In the genomic region with DNA sequence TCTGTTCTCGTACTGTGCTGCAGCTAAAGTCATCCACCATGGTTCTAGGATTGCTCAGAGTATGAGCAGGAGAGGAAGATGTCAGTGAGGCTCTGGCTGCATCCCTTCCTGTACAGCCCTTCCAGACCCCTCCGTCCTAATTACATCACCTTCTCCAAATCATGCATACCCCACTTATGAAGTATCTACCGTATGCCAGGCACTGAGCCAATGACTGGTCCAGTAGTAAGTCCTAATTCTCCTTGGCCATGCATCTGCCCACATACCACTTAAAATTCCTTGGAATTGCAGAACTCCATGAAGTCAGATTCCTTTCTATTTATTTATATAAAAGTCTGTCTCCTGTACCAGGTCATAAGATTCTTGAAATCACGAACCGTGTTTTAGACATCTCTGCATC, we compare ENCODE assay signal across 16 cellular contexts.
DNase-seq lines count a peak whose midpoint lies in the region; TF ChIP-seq lines count a peak whose summit lies in the region.
"Had no signal": no experiment of that assay in that cellular context is flagged by ENCODE, and none has a peak within 500 bp of the region (broad histone marks: within the 10 kb centered on the region; RNA-seq: fewer than 3 reads in every experiment).

No MANE protein-coding gene starts in this region.

- 72 to 79% methylated on average over 5 of the region's 5 CpGs for WGBS in GM23248 (ENCODE audit: low coverage in 1 of 2, low lambda C conversion rate in 2 of 2, missing lambda C conversion rate in 2 of 2), 2 experiments
- 91 to 100% methylated on average over 2 to 5 of the region's 5 CpGs for WGBS in transverse colon (ENCODE audit: low coverage in 1 of 2), 2 donors

- H3K4me3 ChIP-seq in AG10803 (ENCODE audit: low read length) (no peak overlapping the region), GM23248 (no peak overlapping the region), fibroblast of the aortic adventitia (ENCODE audit: low read depth, low read length) (no peak overlapping the region), transverse colon (no peak overlapping the region)
- H3K4me3 ChIP-seq: BLaER1 treated with 17β-estradiol and CSF1 and Interleukin-3, amounts not matched to agents 10 nM and 100 nM; GM12878; GM23338 had no signal

- no peak for TF ChIP-seq POLR2A in transverse colon (IDR thresholded peaks at IDR 0.05)

- H3K9ac ChIP-seq in GM23248, result no peak overlapping the region
- H3K9ac ChIP-seq: BLaER1 treated with 17β-estradiol and CSF1 and Interleukin-3, amounts not matched to agents 10 nM and 100 nM; KMS-11 had no signal

- in situ Hi-C loops in GM23248 (cut with MboI) (no loop called here), transverse colon (cut with MboI; ENCODE audit: low pct_ligation_motif_present in 1 of 4, low pct_unique_long_range_greater_than_20kb in 1 of 4, low sequenced_read_pairs in 3 of 4) (no loop called here)

- peak; percentile 41 for DNase-seq in AG10803 (ENCODE audit: low read depth)
- DNase-seq in GM23248, result peak; percentile 8
- peak; percentile 16 for DNase-seq in NCI-H226
- DNase-seq in fibroblast of the aortic adventitia (ENCODE audit: low read depth), result peak; percentile 17
- DNase-seq in transverse colon, result no peak
- DNase-seq in hypothalamus (lab: John Stamatoyannopoulos, UW), result no peak
- no peak for DNase-seq in NCI-H345 treated with DMSO at 0.1 percent for 48 hours (lab: John Stamatoyannopoulos, UW; ENCODE audit: unreplicated experiment)
- DNase-seq: 8988T; Calu3; CD4-positive, CD25-positive, alpha-beta regulatory T cell; DMS79 treated with DMSO at 0.1 percent for 48 hours; H7 had no signal

- no peaks in the 10 kb centered on the region for H3K79me2 ChIP-seq in GM23248 (ENCODE audit: insufficient read depth)

- peaks cover 7% of the 10 kb centered on the region for H3K4me1 ChIP-seq in GM23248 (ENCODE audit: insufficient read depth)
- peaks cover 0 to 1% (median 0%) of the 10 kb centered on the region in 4 donors for H3K4me1 ChIP-seq in transverse colon

- H3K9me3 ChIP-seq in GM23248 (ENCODE audit: low read depth) (no peaks in the 10 kb centered on the region), transverse colon (no peaks in the 10 kb centered on the region)
- H3K9me3 ChIP-seq: BLaER1 treated with 17β-estradiol and CSF1 and Interleukin-3, amounts not matched to agents 10 nM and 100 nM had no signal

- H3F3A ChIP-seq in GM23248 (ENCODE audit: insufficient read depth), result no peaks in the 10 kb centered on the region

- intact Hi-C loops in transverse colon (cut with DNase I; ENCODE audit: low total_unique reads), result no loop called here

- H4K20me1 ChIP-seq in GM23248 (ENCODE audit: insufficient read depth), result no peaks in the 10 kb centered on the region
- H4K20me1 ChIP-seq: BLaER1 treated with 17β-estradiol and CSF1 and Interleukin-3, amounts not matched to agents 10 nM and 100 nM had no signal

- no peak for TF ChIP-seq EP300 in transverse colon (IDR thresholded peaks at IDR 0.05; ENCODE audit: low read depth)

- no peak overlapping the region for H2AFZ ChIP-seq in GM23248
- H2AFZ ChIP-seq: GM23338 had no signal

- H3K27ac ChIP-seq in GM23248 (no peak overlapping the region), transverse colon (no peak overlapping the region)
- H3K27ac ChIP-seq: BLaER1 treated with 17β-estradiol and CSF1 and Interleukin-3, amounts not matched to agents 10 nM and 100 nM; KMS-11 had no signal

- no peaks in the 10 kb centered on the region for H3K27me3 ChIP-seq in GM23248 (replicated peaks; ENCODE audit: insufficient read depth)
- no peaks in the 10 kb centered on the region for H3K27me3 ChIP-seq in transverse colon
- H3K27me3 ChIP-seq: BLaER1 treated with 17β-estradiol and CSF1 and Interleukin-3, amounts not matched to agents 10 nM and 100 nM had no signal

- TF ChIP-seq CTCF in AG10803 (conservative IDR thresholded peaks at IDR 0.05; ENCODE audit: low read length) (no peak), fibroblast of the aortic adventitia (IDR thresholded peaks at IDR 0.05; ENCODE audit: insufficient read depth, low read length) (no peak), transverse colon (IDR thresholded peaks at IDR 0.05) (no peak)

- H3K9me2 ChIP-seq in GM23248 (ENCODE audit: insufficient read depth), result no peaks in the 10 kb centered on the region

- no peaks in the 10 kb centered on the region for H3K36me3 ChIP-seq in GM23248 (ENCODE audit: low read depth)
- no peaks in the 10 kb centered on the region for H3K36me3 ChIP-seq in transverse colon
- H3K36me3 ChIP-seq: BLaER1 treated with 17β-estradiol and CSF1 and Interleukin-3, amounts not matched to agents 10 nM and 100 nM had no signal

- no peak overlapping the region for H3K4me2 ChIP-seq in GM23248 (ENCODE audit: unreplicated experiment)
- H3K4me2 ChIP-seq: BLaER1 treated with 17β-estradiol and CSF1 and Interleukin-3, amounts not matched to agents 10 nM and 100 nM; GM23338; KMS-11 had no signal

Comparison
In these comparisons a context has a peak if more than half of its experiments do, and no peak if none do; other contexts are left out.
1. DNase-seq: peak in AG10803 (single experiment), GM23248 (single experiment), NCI-H226 (single experiment) and fibroblast of the aortic adventitia (single experiment); none in transverse colon (single experiment), hypothalamus (0 of 51) and NCI-H345 treated with DMSO at 0.1 percent for 48 hours (single experiment).